25 cellular contexts compared by ENCODE assay signal in the genomic region with DNA sequence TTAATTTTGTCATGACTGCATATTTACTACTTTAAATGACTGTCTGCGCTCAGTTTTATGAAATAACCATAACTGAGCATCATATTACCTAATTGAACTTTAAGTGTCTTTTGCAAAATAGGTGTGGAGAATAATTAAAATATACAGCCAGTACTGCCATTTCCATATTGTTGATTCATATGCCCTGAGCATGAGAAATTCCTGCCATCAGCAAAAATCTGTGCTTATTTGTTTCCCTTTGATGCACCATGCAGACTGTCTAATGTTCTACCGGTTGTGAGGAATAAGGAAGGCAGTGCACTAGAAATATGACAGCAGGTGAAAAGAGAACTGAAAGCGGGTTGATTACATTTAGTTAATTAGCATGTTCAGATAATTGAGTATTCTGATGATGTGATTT.
"Had no signal": no experiment of that assay in that cellular context is flagged by ENCODE, and none has a peak within 500 bp of the region (broad histone marks: within the 10 kb centered on the region; RNA-seq: fewer than 3 reads in every experiment).

No MANE protein-coding gene starts in this region.

- H3K4me3 Mint-ChIP-seq: activated CD4-positive, alpha-beta memory T cell treated with anti-CD3 and anti-CD28 coated beads, Interleukin-2, amount 10 ng/mL, durations not matched to agents 7 days and 5 days; activated CD4-positive, alpha-beta T cell treated with anti-CD3 and anti-CD28 coated beads, Interleukin-2, amount 10 ng/mL, durations not matched to agents 24 days and 14 days; activated CD8-positive, alpha-beta memory T cell treated with anti-CD3 and anti-CD28 coated beads, Interleukin-2, amount 10 ng/mL, durations not matched to agents 7 days and 5 days; activated naive CD8-positive, alpha-beta T cell treated with anti-CD3 and anti-CD28 coated beads, Interleukin-2, amount 50 U/mL, for 24 hours; dendritic cell treated with granulocyte-macrophage colony-stimulating factor and Interleukin-4, amounts not matched to agents 40 ng/mL and 50 ng/mL, for 4 days; naive B cell; stimulated activated effector memory CD8-positive, alpha-beta T cell treated with anti-CD3 and anti-CD28 coated beads, Interleukin-12 subunit alpha, Interleukin-12 subunit beta, amount 100 ng/mL, for 72 hours; stimulated activated naive CD8-positive, alpha-beta T cell treated with anti-CD3 and anti-CD28 coated beads, Interleukin-15, amount 100 ng/mL, for 72 hours had no signal

- H3K9me3 Mint-ChIP-seq: activated CD4-positive, alpha-beta memory T cell treated with anti-CD3 and anti-CD28 coated beads, Interleukin-2, amount 10 ng/mL, durations not matched to agents 7 days and 5 days; activated CD4-positive, alpha-beta T cell treated with anti-CD3 and anti-CD28 coated beads, Interleukin-2, amount 10 ng/mL, durations not matched to agents 24 days and 14 days; activated naive CD8-positive, alpha-beta T cell treated with anti-CD3 and anti-CD28 coated beads, Interleukin-2, amount 50 U/mL, for 24 hours; dendritic cell treated with granulocyte-macrophage colony-stimulating factor and Interleukin-4, amounts not matched to agents 40 ng/mL and 50 ng/mL, for 4 days; neural progenitor cell; stimulated activated effector memory CD8-positive, alpha-beta T cell treated with anti-CD3 and anti-CD28 coated beads, Interleukin-12 subunit alpha, Interleukin-12 subunit beta, amount 100 ng/mL, for 72 hours; stimulated activated naive CD8-positive, alpha-beta T cell treated with anti-CD3 and anti-CD28 coated beads, Interleukin-15, amount 100 ng/mL, for 72 hours had no signal

- H3K4me1 Mint-ChIP-seq: activated CD4-positive, alpha-beta T cell treated with anti-CD3 and anti-CD28 coated beads, Interleukin-2, amount 10 ng/mL, durations not matched to agents 24 days and 14 days; stimulated activated effector memory CD8-positive, alpha-beta T cell treated with anti-CD3 and anti-CD28 coated beads, Interleukin-12 subunit alpha, Interleukin-12 subunit beta, amount 100 ng/mL, for 72 hours had no signal

- H3K36me3 Mint-ChIP-seq: activated CD8-positive, alpha-beta memory T cell treated with anti-CD3 and anti-CD28 coated beads, Interleukin-2, amount 10 ng/mL, durations not matched to agents 7 days and 5 days; naive B cell; neural progenitor cell; stimulated activated effector memory CD8-positive, alpha-beta T cell treated with anti-CD3 and anti-CD28 coated beads, Interleukin-12 subunit alpha, Interleukin-12 subunit beta, amount 100 ng/mL, for 72 hours had no signal

- H3K27ac Mint-ChIP-seq: activated CD4-positive, alpha-beta memory T cell treated with anti-CD3 and anti-CD28 coated beads, Interleukin-2, amount 10 ng/mL, durations not matched to agents 7 days and 5 days; activated CD4-positive, alpha-beta T cell treated with anti-CD3 and anti-CD28 coated beads, Interleukin-2, amount 10 ng/mL, durations not matched to agents 24 days and 14 days; activated CD8-positive, alpha-beta memory T cell treated with anti-CD3 and anti-CD28 coated beads, Interleukin-2, amount 10 ng/mL, durations not matched to agents 7 days and 5 days; activated naive CD8-positive, alpha-beta T cell treated with anti-CD3 and anti-CD28 coated beads, Interleukin-2, amount 50 U/mL, for 24 hours; dendritic cell treated with granulocyte-macrophage colony-stimulating factor and Interleukin-4, amounts not matched to agents 40 ng/mL and 50 ng/mL, for 4 days; neural progenitor cell; stimulated activated effector memory CD8-positive, alpha-beta T cell treated with anti-CD3 and anti-CD28 coated beads, Interleukin-12 subunit alpha, Interleukin-12 subunit beta, amount 100 ng/mL, for 72 hours; stimulated activated naive CD8-positive, alpha-beta T cell treated with anti-CD3 and anti-CD28 coated beads, Interleukin-15, amount 100 ng/mL, for 72 hours had no signal

- ATAC-seq: activated CD4-positive, CD25-positive, alpha-beta regulatory T cell treated with anti-CD3 and anti-CD28 coated beads, Interleukin-2, amount 50 U/mL, for 24 hours; activated CD8-positive, alpha-beta memory T cell treated with anti-CD3 and anti-CD28 coated beads, Interleukin-2, amount 10 ng/mL, durations not matched to agents 7 days and 5 days; activated naive CD8-positive, alpha-beta T cell treated with anti-CD3 and anti-CD28 coated beads, Interleukin-2, amount 50 U/mL, for 24 hours; left lobe of liver; sciatic nerve; stimulated activated effector memory CD8-positive, alpha-beta T cell treated with anti-CD3 and anti-CD28 coated beads, Interleukin-12 subunit alpha, Interleukin-12 subunit beta, amount 100 ng/mL, for 72 hours; stimulated activated naive CD8-positive, alpha-beta T cell treated with anti-CD3 and anti-CD28 coated beads, Interleukin-15, amount 100 ng/mL, for 72 hours had no signal

- DNase-seq: activated CD4-positive, alpha-beta memory T cell treated with anti-CD3 and anti-CD28 coated beads, Interleukin-2, amount 10 ng/mL, durations not matched to agents 7 days and 5 days; activated CD4-positive, alpha-beta T cell treated with anti-CD3 and anti-CD28 coated beads, Interleukin-2, amount 10 ng/mL, durations not matched to agents 24 days and 14 days; activated CD8-positive, alpha-beta memory T cell treated with anti-CD3 and anti-CD28 coated beads, Interleukin-2, amount 10 ng/mL, durations not matched to agents 7 days and 5 days; activated effector memory CD4-positive, alpha-beta T cell treated with anti-CD3 and anti-CD28 coated beads, Interleukin-2, amount 50 U/mL, for 16 hours; activated naive CD4-positive, alpha-beta T cell treated with anti-CD3 and anti-CD28 coated beads, Interleukin-2, amount 50 U/mL, for 16 hours; activated naive CD8-positive, alpha-beta T cell treated with anti-CD3 and anti-CD28 coated beads, Interleukin-2, amount 50 U/mL, for 24 hours; activated T-cell treated with anti-CD3 and anti-CD28 coated beads for 4 hours; aorta; brain microvascular endothelial cell; caudate nucleus; effector CD8-positive, alpha-beta T cell; erythroblast; foreskin fibroblast; kidney; naive B cell; posterior cingulate gyrus; small intestine; stimulated activated CD4-positive, alpha-beta T cell treated with anti-CD3 and anti-CD28 coated beads, Interleukin-2, amount 100 ng/mL, for 24 hours; stimulated activated naive CD8-positive, alpha-beta T cell treated with anti-CD3 and anti-CD28 coated beads, Interleukin-15, amount 100 ng/mL, for 72 hours had no signal
